Comparison of ENCODE assay signal across 8 cellular contexts in genomic region chr9:135480071-135480941, GRCh38. TPM values are rescaled to one million over a fixed set of nuclear protein-coding genes. Genes with fewer than 3 reads are reported as not detected.
DNase-seq lines count a peak whose midpoint lies in the region; ATAC-seq and TF ChIP-seq lines count a peak whose summit lies in the region.

No MANE protein-coding gene starts in this region.

- H3K4me1 ChIP-seq in PC-3 (ENCODE audit: insufficient read depth, low read length) (0 out of 2 replicates have a peak, but pooled peaks cover 7% of the 10 kb centered on the region), mononuclear cell (ENCODE audit: insufficient read depth, low read length) (peaks cover 15% of the 10 kb centered on the region)

- CTCF ChIA-PET in PC-3 (lab: Charles Lee), result no interaction called here

- no peaks in the 10 kb centered on the region for H3K9me3 Mint-ChIP-seq in activated naive CD8-positive, alpha-beta T cell treated with anti-CD3 and anti-CD28 coated beads, Interleukin-2, amount 10 ng/mL, durations not matched to agents 7 days and 5 days
- H3K9me3 Mint-ChIP-seq in activated naive CD8-positive, alpha-beta T cell treated with anti-CD3 and anti-CD28 coated beads for 36 hours, result no peaks in the 10 kb centered on the region
- no peaks in the 10 kb centered on the region for H3K9me3 Mint-ChIP-seq in endothelial cell (ENCODE audit: unreplicated experiment)

- no peak overlapping the region for H3K27ac Mint-ChIP-seq in activated naive CD8-positive, alpha-beta T cell treated with anti-CD3 and anti-CD28 coated beads, Interleukin-2, amount 10 ng/mL, durations not matched to agents 7 days and 5 days
- no peak overlapping the region for H3K27ac Mint-ChIP-seq in activated naive CD8-positive, alpha-beta T cell treated with anti-CD3 and anti-CD28 coated beads for 36 hours
- H3K27ac Mint-ChIP-seq in endothelial cell (ENCODE audit: unreplicated experiment), result no peak overlapping the region

- no peaks in the 10 kb centered on the region for H3K9me2 ChIP-seq in PC-3 (replicated peaks; ENCODE audit: low read length)

- peak overlapping the region; percentile 89 for H2AFZ ChIP-seq in PC-3 (ENCODE audit: low read length)

- TF ChIP-seq CTCF in PC-3 (conservative IDR thresholded peaks at IDR 0.05; ENCODE audit: low read depth, low read length) (no peak), endothelial cell (IDR thresholded peaks at IDR 0.05; ENCODE audit: unreplicated experiment) (no peak)

- no peak overlapping the region for H3K4me3 Mint-ChIP-seq in activated naive CD8-positive, alpha-beta T cell treated with anti-CD3 and anti-CD28 coated beads, Interleukin-2, amount 10 ng/mL, durations not matched to agents 7 days and 5 days
- H3K4me3 Mint-ChIP-seq in activated naive CD8-positive, alpha-beta T cell treated with anti-CD3 and anti-CD28 coated beads for 36 hours, result no peak overlapping the region
- H3K4me3 Mint-ChIP-seq in endothelial cell (ENCODE audit: unreplicated experiment), result peak overlapping the region; percentile 85

- DNase-seq in activated naive CD8-positive, alpha-beta T cell treated with anti-CD3 and anti-CD28 coated beads, Interleukin-2, amount 10 ng/mL, durations not matched to agents 7 days and 5 days, result no peak
- DNase-seq in activated naive CD8-positive, alpha-beta T cell treated with anti-CD3 and anti-CD28 coated beads for 36 hours, result no peak
- peak; percentile 52 for DNase-seq in PC-3
- DNase-seq in endothelial cell (ENCODE audit: low spot score), result peak; percentile 42

- peak; percentile 20 for ATAC-seq in activated naive CD8-positive, alpha-beta T cell treated with anti-CD3 and anti-CD28 coated beads, Interleukin-2, amount 10 ng/mL, durations not matched to agents 7 days and 5 days (ENCODE audit: low read depth)
- ATAC-seq in PC-3 (peak; percentile 48), GM21423 (IDR thresholded peaks at IDR 0.05; ENCODE audit: unreplicated experiment) (no peak), GM19035 (IDR thresholded peaks at IDR 0.05; ENCODE audit: unreplicated experiment) (no peak), GM21367 (IDR thresholded peaks at IDR 0.05; ENCODE audit: unreplicated experiment) (no peak)

- H3K27ac ChIP-seq in PC-3 (ENCODE audit: low read length), result no peak overlapping the region; the same call in 1 of the 2 replicates

- H3F3A ChIP-seq in PC-3 (ENCODE audit: low read length, unreplicated experiment), result no peaks in the 10 kb centered on the region

- H3K9ac ChIP-seq in PC-3 (ENCODE audit: low read length), result peak overlapping the region; percentile 72

- H3K4me3 ChIP-seq in PC-3 (ENCODE audit: low read length), result peak overlapping the region; percentile 97
- peak overlapping the region; percentile 45 for H3K4me3 ChIP-seq in mononuclear cell (ENCODE audit: low read length)

- H3K4me1 Mint-ChIP-seq in activated naive CD8-positive, alpha-beta T cell treated with anti-CD3 and anti-CD28 coated beads, Interleukin-2, amount 10 ng/mL, durations not matched to agents 7 days and 5 days, result no peaks in the 10 kb centered on the region
- peaks cover 1% of the 10 kb centered on the region for H3K4me1 Mint-ChIP-seq in activated naive CD8-positive, alpha-beta T cell treated with anti-CD3 and anti-CD28 coated beads for 36 hours
- no peaks in the 10 kb centered on the region for H3K4me1 Mint-ChIP-seq in endothelial cell (ENCODE audit: unreplicated experiment)

- H3K27me3 Mint-ChIP-seq in activated naive CD8-positive, alpha-beta T cell treated with anti-CD3 and anti-CD28 coated beads, Interleukin-2, amount 10 ng/mL, durations not matched to agents 7 days and 5 days, result peaks cover 40% of the 10 kb centered on the region
- peaks cover 71% of the 10 kb centered on the region for H3K27me3 Mint-ChIP-seq in activated naive CD8-positive, alpha-beta T cell treated with anti-CD3 and anti-CD28 coated beads for 36 hours
- H3K27me3 Mint-ChIP-seq in endothelial cell (ENCODE audit: unreplicated experiment), result peaks cover 10% of the 10 kb centered on the region

- no peaks in the 10 kb centered on the region for H4K20me1 ChIP-seq in PC-3 (ENCODE audit: low read length)

- H3K36me3 ChIP-seq in PC-3 (ENCODE audit: low read depth, low read length), result no peaks in the 10 kb centered on the region

- H3K9me3 ChIP-seq in PC-3 (ENCODE audit: low read length) (no peaks in the 10 kb centered on the region), mononuclear cell (ENCODE audit: low read depth, low read length) (no peaks in the 10 kb centered on the region)

- no peaks in the 10 kb centered on the region for H3K36me3 Mint-ChIP-seq in activated naive CD8-positive, alpha-beta T cell treated with anti-CD3 and anti-CD28 coated beads, Interleukin-2, amount 10 ng/mL, durations not matched to agents 7 days and 5 days
- no peaks in the 10 kb centered on the region for H3K36me3 Mint-ChIP-seq in activated naive CD8-positive, alpha-beta T cell treated with anti-CD3 and anti-CD28 coated beads for 36 hours
- H3K36me3 Mint-ChIP-seq in endothelial cell (ENCODE audit: low read depth, unreplicated experiment), result peaks cover 10% of the 10 kb centered on the region

- H3K27me3 ChIP-seq in PC-3 (ENCODE audit: low read length) (no peaks in the 10 kb centered on the region), mononuclear cell (ENCODE audit: insufficient read depth, low read length) (peaks cover 17% of the 10 kb centered on the region)

- intact Hi-C loops in PC-3 (cut with micrococcal nuclease), result no loop called here

- H3K79me2 ChIP-seq in PC-3 (ENCODE audit: low read length), result peaks cover 60% of the 10 kb centered on the region

- POLR2A ChIA-PET in activated naive CD8-positive, alpha-beta T cell treated with anti-CD3 and anti-CD28 coated beads, Interleukin-2, amount 10 ng/mL, durations not matched to agents 7 days and 5 days (lab: Charles Lee), result no interaction called here
- POLR2A ChIA-PET in PC-3 (lab: Charles Lee; ENCODE audit: unreplicated experiment), result no interaction called here

- peak overlapping the region; percentile 90 for H3K4me2 ChIP-seq in PC-3 (ENCODE audit: low read length)

- BruUV-seq in PC-3 (replicated peaks; lab: Mats Ljungman, UMichigan), result no TSS peak

RNA-seq across cellular contexts. Expression of gene PPP1R26, which starts 0.7 kb away (rescaled TPM):
- under 1 TPM; 0.17 to 0.28 TPM for total RNA-seq in activated naive CD8-positive, alpha-beta T cell treated with anti-CD3 and anti-CD28 coated beads, Interleukin-2, amount 10 ng/mL, durations not matched to agents 7 days and 5 days
- under 1 TPM; 0.20 to 0.27 TPM for total RNA-seq in activated naive CD8-positive, alpha-beta T cell treated with anti-CD3 and anti-CD28 coated beads for 36 hours
- 22.6 and 30.6 TPM in 2 replicates for total RNA-seq in PC-3 (2014; rRNA removed)
- 21.5 TPM for total RNA-seq in endothelial cell (ENCODE audit: unreplicated experiment)
- 1.5 TPM for total RNA-seq in mononuclear cell

RNA-seq across cellular contexts. Expression of gene MRPS2, which starts 20.2 kb away (rescaled TPM):
- 10 to 100 TPM; 29.3 to 30.1 TPM for total RNA-seq in activated naive CD8-positive, alpha-beta T cell treated with anti-CD3 and anti-CD28 coated beads, Interleukin-2, amount 10 ng/mL, durations not matched to agents 7 days and 5 days
- total RNA-seq in activated naive CD8-positive, alpha-beta T cell treated with anti-CD3 and anti-CD28 coated beads for 36 hours, result 10 to 100 TPM; 74.0 to 78.8 TPM
- total RNA-seq in PC-3 (2014; rRNA removed) (62.4 and 73.4 TPM in 2 replicates), endothelial cell (ENCODE audit: unreplicated experiment) (42.8 TPM), mononuclear cell (12.5 TPM)

RNA-seq across cellular contexts. Expression of gene LCN1, which starts 40.9 kb away (rescaled TPM):
- total RNA-seq in activated naive CD8-positive, alpha-beta T cell treated with anti-CD3 and anti-CD28 coated beads, Interleukin-2, amount 10 ng/mL, durations not matched to agents 7 days and 5 days, result not detected
- total RNA-seq in activated naive CD8-positive, alpha-beta T cell treated with anti-CD3 and anti-CD28 coated beads for 36 hours, result not detected
- total RNA-seq in PC-3 (2014; rRNA removed) (not detected in 2 replicates), endothelial cell (ENCODE audit: unreplicated experiment) (not detected), mononuclear cell (not detected)

Comparison
In these comparisons a context has a peak if more than half of its experiments do, and no peak if none do; other contexts are left out.
1. ATAC-seq: peak in activated naive CD8-positive, alpha-beta T cell treated with anti-CD3 and anti-CD28 coated beads, Interleukin-2, amount 10 ng/mL, durations not matched to agents 7 days and 5 days (single experiment) and PC-3 (single experiment); none in GM21423 (single experiment), GM19035 (single experiment) and GM21367 (single experiment).
2. DNase-seq: peak in PC-3 (single experiment) and endothelial cell (single experiment); none in activated naive CD8-positive, alpha-beta T cell treated with anti-CD3 and anti-CD28 coated beads, Interleukin-2, amount 10 ng/mL, durations not matched to agents 7 days and 5 days (single experiment) and activated naive CD8-positive, alpha-beta T cell treated with anti-CD3 and anti-CD28 coated beads for 36 hours (single experiment).